13 cellular contexts compared by ENCODE assay signal in the genomic region with DNA sequence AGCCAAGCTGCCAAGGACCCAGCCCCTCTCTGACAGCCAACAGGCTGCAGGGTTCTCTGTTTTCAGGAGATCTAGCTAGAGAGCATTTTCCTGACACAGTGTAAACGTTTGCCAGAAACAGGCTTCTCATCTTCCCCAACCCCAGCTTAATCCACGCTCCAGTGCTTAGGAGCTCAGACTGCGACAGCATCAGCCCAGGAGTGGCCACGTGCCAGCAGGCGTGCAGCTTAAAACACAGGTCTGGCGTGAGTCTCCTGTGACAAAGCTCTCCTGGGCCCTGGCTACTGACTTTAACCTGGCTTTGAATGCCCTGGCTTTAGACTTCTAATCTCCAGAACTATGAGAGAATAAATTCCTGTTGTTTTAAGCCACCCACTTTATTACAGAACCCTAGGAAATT.
DNase-seq lines count a peak whose midpoint lies in the region; ATAC-seq and TF ChIP-seq lines count a peak whose summit lies in the region.
"Had no signal": no experiment of that assay in that cellular context is flagged by ENCODE, and none has a peak within 500 bp of the region (broad histone marks: within the 10 kb centered on the region; RNA-seq: fewer than 3 reads in every experiment).

No MANE protein-coding gene starts in this region.

- peak; percentile 57 for DNase-seq in DMS53 (lab: John Stamatoyannopoulos, UW)
- DNase-seq in DMS53 treated with DMSO at 0.1 percent for 48 hours (lab: John Stamatoyannopoulos, UW; ENCODE audit: unreplicated experiment) = no peak
- peak; percentile 80 for DNase-seq in NCI-H446 treated with DMSO at 0.1 percent for 48 hours (lab: John Stamatoyannopoulos, UW)
- DNase-seq in right cardiac atrium = peak; percentile 64 to 82 (median 80)
- peak; percentile 33 to 84 for DNase-seq in tibial artery
- no peak for DNase-seq in CD4-positive, alpha-beta memory T cell
- DNase-seq in activated CD8-positive, alpha-beta memory T cell treated with anti-CD3 and anti-CD28 coated beads, Interleukin-2, amount 50 U/mL, for 48 hours = no peak
- no peak for DNase-seq in GM13976 (ENCODE audit: low spot score)
- DNase-seq: 8988T; activated CD8-positive, alpha-beta memory T cell treated with anti-CD3 and anti-CD28 coated beads for 24 hours; activated naive CD8-positive, alpha-beta T cell treated with anti-CD3 and anti-CD28 coated beads for 36 hours had no signal

- in situ Hi-C loops in GM13976 (cut with MboI; ENCODE audit: low sequenced_read_pairs, unreplicated experiment) = no loop called here

- ATAC-seq in right cardiac atrium = peak; percentile 52 to 72

- H3K9me3 ChIP-seq in right cardiac atrium (ENCODE audit: control insufficient read depth, low read length) = no peaks in the 10 kb centered on the region
- H3K9me3 ChIP-seq in tibial artery = no peaks in the 10 kb centered on the region
- no peaks in the 10 kb centered on the region for H3K9me3 ChIP-seq in CD4-positive, alpha-beta memory T cell (ENCODE audit: control insufficient read depth in 1 of 2, low read length in 2 of 2)

- H3K4me3 Mint-ChIP-seq in CD4-positive, alpha-beta memory T cell = no peak overlapping the region
- H3K4me3 Mint-ChIP-seq: activated naive CD8-positive, alpha-beta T cell treated with anti-CD3 and anti-CD28 coated beads for 36 hours; dendritic cell treated with granulocyte-macrophage colony-stimulating factor and Interleukin-4, amounts not matched to agents 40 ng/mL and 50 ng/mL, for 4 days; mesothelial cell of epicardium had no signal

- no peaks in the 10 kb centered on the region for H3K36me3 Mint-ChIP-seq in CD4-positive, alpha-beta memory T cell
- H3K36me3 Mint-ChIP-seq: activated naive CD8-positive, alpha-beta T cell treated with anti-CD3 and anti-CD28 coated beads for 36 hours; mesothelial cell of epicardium had no signal

- peaks cover 6 to 7% of the 10 kb centered on the region in 2 donors for H3K27me3 Mint-ChIP-seq in CD4-positive, alpha-beta memory T cell

- 24% methylated on average over 6 of the region's 6 CpGs for WGBS in right cardiac atrium

- H3K27me3 ChIP-seq in right cardiac atrium (ENCODE audit: control insufficient read depth, insufficient read depth) = no peaks in the 10 kb centered on the region
- no peaks in the 10 kb centered on the region for H3K27me3 ChIP-seq in tibial artery
- no peaks in the 10 kb centered on the region for H3K27me3 ChIP-seq in CD4-positive, alpha-beta memory T cell (ENCODE audit: insufficient read depth, low read length)

- H3K4me1 ChIP-seq in right cardiac atrium (ENCODE audit: control insufficient read depth, insufficient read depth, low read length) (peaks cover 4% of the 10 kb centered on the region), tibial artery (peaks cover 0 to 38% (median 9%) of the 10 kb centered on the region in 4 donors)
- H3K4me1 ChIP-seq in CD4-positive, alpha-beta memory T cell (ENCODE audit: insufficient read depth, low read length) = no peaks in the 10 kb centered on the region

- no peak overlapping the region for H3K27ac Mint-ChIP-seq in CD4-positive, alpha-beta memory T cell
- H3K27ac Mint-ChIP-seq: activated naive CD8-positive, alpha-beta T cell treated with anti-CD3 and anti-CD28 coated beads for 36 hours; dendritic cell treated with granulocyte-macrophage colony-stimulating factor and Interleukin-4, amounts not matched to agents 40 ng/mL and 50 ng/mL, for 4 days; mesothelial cell of epicardium had no signal

- CTCF ChIA-PET in CD4-positive, alpha-beta memory T cell (lab: Charles Lee; ENCODE audit: partially characterized antibody) = no interaction called here

- POLR2A ChIA-PET in CD4-positive, alpha-beta memory T cell (lab: Charles Lee; ENCODE audit: partially characterized antibody) = no interaction called here

- H3K4me1 Mint-ChIP-seq in CD4-positive, alpha-beta memory T cell = no peaks in the 10 kb centered on the region
- H3K4me1 Mint-ChIP-seq: activated naive CD8-positive, alpha-beta T cell treated with anti-CD3 and anti-CD28 coated beads for 36 hours; mesothelial cell of epicardium had no signal

- H3K36me3 ChIP-seq in tibial artery = no peaks in the 10 kb centered on the region
- no peaks in the 10 kb centered on the region for H3K36me3 ChIP-seq in CD4-positive, alpha-beta memory T cell (ENCODE audit: insufficient read depth, low read length)

- intact Hi-C loops in right cardiac atrium (cut with DNase I) (no loop called here), tibial artery (cut with DNase I; ENCODE audit: low total_unique reads) (no loop called here)
- intact Hi-C loops in CD4-positive, alpha-beta memory T cell (cut with micrococcal nuclease) = no loop called here

- TF ChIP-seq CTCF in tibial artery (IDR thresholded peaks at IDR 0.05) (no peak), GM13976 (IDR thresholded peaks at IDR 0.05; ENCODE audit: borderline replicate concordance, control extremely low read depth, extremely low read depth, insufficient read depth, missing control alignments) (no peak)

- peaks cover 0 to 3% (median 0%) of the 10 kb centered on the region in 8 donors for H3K9me3 Mint-ChIP-seq in CD4-positive, alpha-beta memory T cell
- H3K9me3 Mint-ChIP-seq: activated naive CD8-positive, alpha-beta T cell treated with anti-CD3 and anti-CD28 coated beads for 36 hours; dendritic cell treated with granulocyte-macrophage colony-stimulating factor and Interleukin-4, amounts not matched to agents 40 ng/mL and 50 ng/mL, for 4 days; mesothelial cell of epicardium had no signal

- no peak overlapping the region for H3K4me3 ChIP-seq in right cardiac atrium (ENCODE audit: low read length)
- H3K4me3 ChIP-seq in tibial artery = no peak overlapping the region
- H3K4me3 ChIP-seq in CD4-positive, alpha-beta memory T cell (ENCODE audit: low read length in 2 of 2) = no peak overlapping the region

- H3K27ac ChIP-seq in right cardiac atrium (ENCODE audit: low read length) (no peak overlapping the region), tibial artery (no peak overlapping the region)
- H3K27ac ChIP-seq in CD4-positive, alpha-beta memory T cell (ENCODE audit: low read depth, low read length) = no peak overlapping the region

Comparison
In these comparisons a context has a peak if more than half of its experiments do, and no peak if none do; other contexts are left out.
1. DNase-seq: peak in DMS53 (single experiment), NCI-H446 treated with DMSO at 0.1 percent for 48 hours (single experiment), right cardiac atrium (3 of 3) and tibial artery (2 of 2); none in DMS53 treated with DMSO at 0.1 percent for 48 hours (single experiment), CD4-positive, alpha-beta memory T cell (0 of 5), activated CD8-positive, alpha-beta memory T cell treated with anti-CD3 and anti-CD28 coated beads, Interleukin-2, amount 50 U/mL, for 48 hours (single experiment) and GM13976 (single experiment).